ENCODE assay signal across 27 cellular contexts in the genomic region with DNA sequence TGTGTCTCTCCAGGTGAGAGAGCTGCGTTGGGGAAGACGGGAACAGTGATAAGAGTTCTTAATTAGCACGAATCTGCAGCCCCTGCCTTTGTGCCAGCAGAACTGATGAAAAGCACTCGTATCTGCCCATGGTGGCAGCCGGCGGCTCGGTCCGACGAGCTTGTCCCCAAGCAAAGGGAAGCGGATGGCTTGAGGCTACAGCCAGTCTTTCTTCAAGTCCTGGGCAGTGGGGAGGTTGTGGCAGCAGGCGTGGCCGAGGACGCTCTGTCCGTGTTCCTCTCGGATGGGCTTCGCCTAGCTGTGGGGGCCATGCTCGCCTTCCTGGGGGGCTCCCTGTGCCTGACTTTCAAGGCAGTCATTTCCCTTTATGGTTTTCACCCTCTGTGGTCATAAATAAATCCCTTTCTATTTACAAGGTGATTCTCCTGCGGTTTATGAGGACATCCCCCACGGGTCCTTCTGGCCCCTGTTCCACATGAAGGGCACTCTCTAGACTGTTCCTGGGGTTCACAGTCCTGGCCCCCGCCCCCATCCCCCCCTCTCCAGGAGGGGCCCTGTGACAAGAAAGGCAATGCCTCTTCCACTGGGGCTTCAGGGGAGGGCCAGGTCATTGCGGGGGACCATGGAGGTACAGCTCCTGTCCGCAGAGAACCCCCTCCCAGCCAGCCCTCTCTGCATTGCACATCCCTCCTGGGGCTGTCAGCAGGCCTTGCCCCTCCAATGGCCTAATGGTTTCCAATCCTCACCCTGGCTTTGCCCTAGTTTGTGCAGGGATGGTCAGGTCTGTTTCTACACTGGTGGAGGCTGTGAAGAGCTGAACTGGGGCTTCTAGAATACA.
"Had no signal": no experiment of that assay in that cellular context is flagged by ENCODE, and none has a peak within 500 bp of the region (broad histone marks: within the 10 kb centered on the region; RNA-seq: fewer than 3 reads in every experiment).

No MANE protein-coding gene starts in this region.

- H3K27me3 Mint-ChIP-seq: progenitor cell of endocrine pancreas; stimulated activated naive B cell treated with anti-CD40 and anti-IgM and Interleukin-4, amounts not matched to agents 10 μg/mL and 1 μg/mL and 100 μg/mL, for 72 hours; stimulated activated naive CD8-positive, alpha-beta T cell treated with anti-CD3 and anti-CD28 coated beads, Interleukin-15, Interleukin-2, amounts not matched to agents 100 ng/mL and 50 ng/mL, for 24 hours had no signal

- H3K9me3 Mint-ChIP-seq: natural killer cell; nephron; neural crest cell; stimulated activated effector memory CD8-positive, alpha-beta T cell treated with anti-CD3 and anti-CD28 coated beads, Interleukin-12 subunit alpha, Interleukin-12 subunit beta, amount 100 ng/mL, for 72 hours; stimulated activated naive CD8-positive, alpha-beta T cell treated with anti-CD3 and anti-CD28 coated beads, Interleukin-15, Interleukin-2, amounts not matched to agents 100 ng/mL and 50 ng/mL, for 24 hours had no signal

- H3K9me3 ChIP-seq: ovary, psoas muscle, right lobe of liver, sigmoid colon, thoracic aorta, thyroid gland, tibial nerve, vagina had no signal

- H3K27ac ChIP-seq: ovary, parathyroid adenoma, psoas muscle, right lobe of liver, sigmoid colon, stomach, thoracic aorta, thyroid gland, tibial nerve, upper lobe of left lung, vagina had no signal

- H3K9ac ChIP-seq: parathyroid adenoma had no signal

- H3K27ac Mint-ChIP-seq: natural killer cell; nephron; progenitor cell of endocrine pancreas; stimulated activated effector memory CD8-positive, alpha-beta T cell treated with anti-CD3 and anti-CD28 coated beads, Interleukin-12 subunit alpha, Interleukin-12 subunit beta, amount 100 ng/mL, for 72 hours; stimulated activated naive B cell treated with anti-CD40 and anti-IgM and Interleukin-4, amounts not matched to agents 10 μg/mL and 1 μg/mL and 100 μg/mL, for 72 hours; stimulated activated naive CD8-positive, alpha-beta T cell treated with anti-CD3 and anti-CD28 coated beads, Interleukin-15, Interleukin-2, amounts not matched to agents 100 ng/mL and 50 ng/mL, for 24 hours had no signal

- DNase-seq: natural killer cell; occipital lobe; ovary; psoas muscle; right lobe of liver; sigmoid colon; small intestine; stimulated activated CD4-positive, alpha-beta T cell treated with anti-CD3 and anti-CD28 coated beads, Interleukin-15, amount 100 ng/mL, for 24 hours; stimulated activated CD4-positive, alpha-beta T cell treated with anti-CD3 and anti-CD28 coated beads, Interleukin-2, amount 100 ng/mL, for 24 hours; stimulated activated CD4-positive, alpha-beta T cell treated with anti-CD3 and anti-CD28 coated beads, Interleukin-2, amount 100 ng/mL, for 48 hours; stimulated activated CD4-positive, alpha-beta T cell treated with anti-CD3 and anti-CD28 coated beads, Interleukin-4, amount 100 ng/mL, for 24 hours; stimulated activated naive B cell treated with anti-CD40 and anti-IgM and Interleukin-4, amounts not matched to agents 10 μg/mL and 1 μg/mL and 100 μg/mL, for 72 hours; stimulated activated naive CD4-positive, alpha-beta T cell treated with Interleukin-2 at 50 U/mL for 16 hours; stomach; thyroid gland; trophoblast cell; upper lobe of left lung had no signal

- H3K27me3 ChIP-seq: ovary, right lobe of liver, sigmoid colon, stomach, thyroid gland, tibial nerve, upper lobe of left lung, vagina had no signal

- H3K4me1 Mint-ChIP-seq: natural killer cell; nephron; neural crest cell; stimulated activated effector memory CD8-positive, alpha-beta T cell treated with anti-CD3 and anti-CD28 coated beads, Interleukin-12 subunit alpha, Interleukin-12 subunit beta, amount 100 ng/mL, for 72 hours; stimulated activated naive B cell treated with anti-CD40 and anti-IgM and Interleukin-4, amounts not matched to agents 10 μg/mL and 1 μg/mL and 100 μg/mL, for 72 hours had no signal

- H3K36me3 ChIP-seq: ovary, right lobe of liver, sigmoid colon, stomach, thoracic aorta, thyroid gland, upper lobe of left lung, vagina had no signal

- ATAC-seq: natural killer cell; psoas muscle; right cardiac atrium; right lobe of liver; stimulated activated effector memory CD8-positive, alpha-beta T cell treated with anti-CD3 and anti-CD28 coated beads, Interleukin-12 subunit alpha, Interleukin-12 subunit beta, amount 100 ng/mL, for 72 hours; stimulated activated naive B cell treated with anti-CD40 and anti-IgM and Interleukin-4, amounts not matched to agents 10 μg/mL and 1 μg/mL and 100 μg/mL, for 72 hours had no signal

- H3K36me3 Mint-ChIP-seq: natural killer cell; stimulated activated effector memory CD8-positive, alpha-beta T cell treated with anti-CD3 and anti-CD28 coated beads, Interleukin-12 subunit alpha, Interleukin-12 subunit beta, amount 100 ng/mL, for 72 hours; stimulated activated naive B cell treated with anti-CD40 and anti-IgM and Interleukin-4, amounts not matched to agents 10 μg/mL and 1 μg/mL and 100 μg/mL, for 72 hours had no signal

- H3K4me3 Mint-ChIP-seq: natural killer cell; nephron; neural crest cell; stimulated activated effector memory CD8-positive, alpha-beta T cell treated with anti-CD3 and anti-CD28 coated beads, Interleukin-12 subunit alpha, Interleukin-12 subunit beta, amount 100 ng/mL, for 72 hours; stimulated activated naive B cell treated with anti-CD40 and anti-IgM and Interleukin-4, amounts not matched to agents 10 μg/mL and 1 μg/mL and 100 μg/mL, for 72 hours; stimulated activated naive CD8-positive, alpha-beta T cell treated with anti-CD3 and anti-CD28 coated beads, Interleukin-15, Interleukin-2, amounts not matched to agents 100 ng/mL and 50 ng/mL, for 24 hours had no signal

- H3K4me1 ChIP-seq: parathyroid adenoma, psoas muscle, right lobe of liver, stomach, thyroid gland, upper lobe of left lung, vagina had no signal

- H3K4me3 ChIP-seq: ovary, psoas muscle, right lobe of liver, sigmoid colon, stomach, thoracic aorta, thyroid gland, tibial nerve, upper lobe of left lung, vagina had no signal
